Comparison of ENCODE assay signal across 11 cellular contexts in the genomic region with DNA sequence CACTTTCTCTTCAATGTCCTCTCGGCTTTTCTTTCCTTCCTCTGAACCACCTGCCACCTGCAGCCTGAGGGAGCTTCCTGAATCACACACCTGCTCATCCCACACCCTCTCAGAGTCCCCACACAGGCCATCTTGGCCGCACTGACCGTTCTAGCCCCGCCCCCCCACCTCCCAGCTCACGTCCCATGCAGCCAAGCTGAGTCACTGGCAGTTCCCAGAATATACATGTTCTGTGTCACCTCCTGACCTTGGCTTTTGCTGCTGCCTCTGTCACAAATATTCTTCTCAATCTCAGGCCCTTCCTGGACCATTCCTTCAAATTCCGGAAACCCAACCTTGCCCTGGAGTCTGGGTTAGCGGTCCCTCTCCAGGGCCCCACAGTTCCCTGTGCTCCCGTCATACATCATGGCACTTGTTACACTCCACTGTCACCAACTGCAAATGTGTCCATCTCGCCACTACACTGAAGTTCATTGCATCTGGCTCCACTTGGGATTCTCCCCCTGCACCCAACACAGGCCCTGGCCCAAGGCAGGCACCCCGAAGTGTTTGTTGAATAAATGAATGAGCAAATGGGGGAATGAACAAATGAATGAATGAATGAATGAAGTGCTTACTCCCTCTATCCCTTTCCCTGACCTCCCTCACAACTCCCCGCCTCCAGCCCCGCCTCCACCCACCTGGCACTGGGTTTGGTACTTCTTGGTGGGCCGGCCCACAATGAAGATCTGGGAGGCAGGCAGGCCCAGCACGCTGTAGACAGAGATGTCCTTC. TPM values are rescaled to one million over a fixed set of nuclear protein-coding genes. Genes with fewer than 3 reads are reported as not detected.
DNase-seq lines count a peak whose midpoint lies in the region; ATAC-seq, FAIRE-seq and TF ChIP-seq lines count a peak whose summit lies in the region.
"Had no signal": no experiment of that assay in that cellular context is flagged by ENCODE, and none has a peak within 500 bp of the region (broad histone marks: within the 10 kb centered on the region; RNA-seq: fewer than 3 reads in every experiment).

No MANE protein-coding gene starts in this region.

- intact Hi-C loops in ovary (cut with DNase I), result no loop called here
- intact Hi-C loops in Caco-2 (cut with micrococcal nuclease; ENCODE audit: unreplicated experiment), result no loop called here

- H3K4me3 ChIP-seq in ovary (no peak overlapping the region), Caco-2 (ENCODE audit: low read depth, low read length) (no peak overlapping the region)

- no peaks in the 10 kb centered on the region for H3K4me1 ChIP-seq in ovary (ENCODE audit: insufficient read depth)
- no peaks in the 10 kb centered on the region for H3K4me1 ChIP-seq in Caco-2

- no peak for ATAC-seq in GM21576 (IDR thresholded peaks at IDR 0.05; ENCODE audit: unreplicated experiment)

- no peak for TF ChIP-seq CTCF in ovary (IDR thresholded peaks at IDR 0.05)
- no peak for TF ChIP-seq CTCF in Caco-2 (IDR thresholded peaks at IDR 0.05; ENCODE audit: insufficient read depth in 1 of 2, low read depth in 1 of 2, low read length in 1 of 2, severe bottlenecking in 1 of 2, unreplicated experiment in 1 of 2)

- no peaks in the 10 kb centered on the region for H3K36me3 Mint-ChIP-seq in Caco-2 (ENCODE audit: insufficient read depth, unreplicated experiment)

- no peak for TF ChIP-seq POLR2A in ovary (IDR thresholded peaks at IDR 0.05)

- no peaks in the 10 kb centered on the region for H3K9me3 Mint-ChIP-seq in Caco-2 (ENCODE audit: unreplicated experiment)
- H3K9me3 Mint-ChIP-seq: stimulated activated naive CD8-positive, alpha-beta T cell treated with anti-CD3 and anti-CD28 coated beads, Interleukin-15, Interleukin-2, amounts not matched to agents 100 ng/mL and 50 ng/mL, for 24 hours had no signal

- peaks cover 2% of the 10 kb centered on the region for H3K27me3 Mint-ChIP-seq in Caco-2 (ENCODE audit: insufficient read depth, unreplicated experiment)

- no peak overlapping the region for H3K4me3 Mint-ChIP-seq in Caco-2 (ENCODE audit: unreplicated experiment)
- H3K4me3 Mint-ChIP-seq: stimulated activated naive CD8-positive, alpha-beta T cell treated with anti-CD3 and anti-CD28 coated beads, Interleukin-15, Interleukin-2, amounts not matched to agents 100 ng/mL and 50 ng/mL, for 24 hours had no signal

- peak; percentile 68 for FAIRE-seq in RCC 7860 (lab: Jason Lieb, UNC)
- FAIRE-seq: GM18507 had no signal

- H3K36me3 ChIP-seq in ovary (no peaks in the 10 kb centered on the region), Caco-2 (ENCODE audit: control insufficient read depth, insufficient read depth, low read length) (no peaks in the 10 kb centered on the region)

- H3K27ac Mint-ChIP-seq in Caco-2 (ENCODE audit: unreplicated experiment), result no peak overlapping the region
- H3K27ac Mint-ChIP-seq: stimulated activated naive CD8-positive, alpha-beta T cell treated with anti-CD3 and anti-CD28 coated beads, Interleukin-15, Interleukin-2, amounts not matched to agents 100 ng/mL and 50 ng/mL, for 24 hours had no signal

- DNase-seq in GM04504 (ENCODE audit: low read depth), result peak; percentile 22
- peak; percentile 60 for DNase-seq in RCC 7860 (ENCODE audit: low spot score)
- peak; percentile 40 for DNase-seq in fibroblast of peridontal ligament (ENCODE audit: extremely low read depth)
- DNase-seq in ovary, result peak in 3 of 5 donors; percentile 24 to 47 (median 31)
- no peak for DNase-seq in NCI-H1694 treated with DMSO at 0.1 percent for 48 hours (lab: John Stamatoyannopoulos, UW)
- DNase-seq in Caco-2, result no peak
- DNase-seq in DMS 273 (lab: John Stamatoyannopoulos, UW; ENCODE audit: unreplicated experiment), result no peak
- DNase-seq: activated CD4-positive, alpha-beta T cell treated with anti-CD3 and anti-CD28 coated beads for 4 hours had no signal

- CTCF ChIA-PET in Caco-2 (lab: Charles Lee), result interaction anchor here (0.6 kb wide), 1 partner anchor 34 kb away, joined by 4 read pairs; no protein-coding TSS in a partner anchor

- TF ChIP-seq EP300 in ovary (IDR thresholded peaks at IDR 0.05), result no peak

- no peaks in the 10 kb centered on the region for H3K4me1 Mint-ChIP-seq in Caco-2 (ENCODE audit: low read depth, unreplicated experiment)

- no TSS peak for BruUV-seq in Caco-2 (replicated peaks; lab: Mats Ljungman, UMichigan)

- H3K9me3 ChIP-seq in ovary (no peaks in the 10 kb centered on the region), Caco-2 (no peaks in the 10 kb centered on the region)

- H3K27me3 ChIP-seq in ovary, result no peaks in the 10 kb centered on the region
- H3K27me3 ChIP-seq in Caco-2 (replicated peaks; ENCODE audit: control insufficient read depth, insufficient read depth, low read length), result no peaks in the 10 kb centered on the region

- POLR2A ChIA-PET in Caco-2 (lab: Charles Lee), result no interaction called here

- no peak overlapping the region for H3K27ac ChIP-seq in ovary

- 79 to 87% (median 80%) methylated on average over 14 of the region's 14 CpGs for WGBS in ovary, 3 donors

RNA-seq across cellular contexts. Expression of gene PIMREG, which starts 12.8 kb away (rescaled TPM):
- 1 to 10 TPM in 1 of 7 donors, under 1 TPM in 5, not detected in 1; 0.20 to 4.7 (median 0.73) TPM for total RNA-seq in ovary
- polyA plus RNA-seq in ovary, result under 1 TPM; 0.58 to 0.78 TPM
- total RNA-seq in Caco-2 (2022), result 15.8 and 15.9 TPM in 2 replicates

RNA-seq across cellular contexts. Expression of gene AIPL1, which starts 22.2 kb away (rescaled TPM):
- total RNA-seq in ovary (not detected), Caco-2 (2022) (not detected in 2 replicates)
- polyA plus RNA-seq in ovary, result not detected

Comparison
In these comparisons a context has a peak if more than half of its experiments do, and no peak if none do; other contexts are left out.
1. DNase-seq: peak in GM04504 (single experiment), RCC 7860 (single experiment), fibroblast of peridontal ligament (single experiment) and ovary (3 of 5); none in NCI-H1694 treated with DMSO at 0.1 percent for 48 hours (single experiment), Caco-2 (0 of 2) and DMS 273 (single experiment).